Comparison of ENCODE assay signal across 25 cellular contexts in the genomic region with DNA sequence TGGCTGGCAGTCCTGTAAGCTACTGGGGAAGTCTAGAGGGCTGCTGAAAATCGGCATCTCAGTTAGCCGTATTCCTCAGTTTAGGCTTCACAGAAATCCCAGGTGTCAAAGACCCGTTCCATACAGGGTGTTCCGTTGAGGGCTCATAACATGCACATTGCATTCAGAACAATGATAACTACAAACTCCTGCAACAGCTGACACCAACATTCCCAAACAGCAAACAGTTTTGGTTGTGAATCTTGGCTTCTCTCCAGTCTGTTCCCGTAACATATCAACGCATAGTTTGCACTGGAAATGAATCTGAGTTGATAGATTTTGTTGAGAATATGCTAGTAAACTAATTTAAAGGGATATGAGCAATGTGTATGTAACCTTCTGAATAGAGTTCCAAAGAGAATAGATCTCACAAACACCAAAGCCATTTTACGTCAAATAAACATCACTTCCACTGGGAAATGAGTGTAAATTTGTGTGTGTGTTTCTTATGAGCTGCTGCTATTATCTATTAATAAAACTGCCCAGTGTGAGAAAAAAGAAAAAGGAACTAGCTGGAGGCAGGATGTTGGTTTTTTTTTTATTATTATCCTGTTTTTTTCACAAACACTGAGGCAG.
"Had no signal": no experiment of that assay in that cellular context is flagged by ENCODE, and none has a peak within 500 bp of the region (broad histone marks: within the 10 kb centered on the region; RNA-seq: fewer than 3 reads in every experiment).

No MANE protein-coding gene starts in this region.

- DNase-seq: activated CD4-positive, alpha-beta T cell treated with anti-CD3 and anti-CD28 coated beads for 1 hour; activated CD4-positive, alpha-beta T cell treated with anti-CD3 and anti-CD28 coated beads, Interleukin-2, amount 50 U/mL, for 1 hour; activated CD8-positive, alpha-beta T cell treated with anti-CD3 and anti-CD28 coated beads, Interleukin-2, amount 10 ng/mL, durations not matched to agents 7 days and 5 days; activated gamma-delta T cell; activated naive CD4-positive, alpha-beta T cell treated with anti-CD3 and anti-CD28 coated beads, Interleukin-2, amount 50 U/mL, for 16 hours; activated naive CD8-positive, alpha-beta T cell treated with anti-CD3 and anti-CD28 coated beads, Interleukin-2, amount 50 U/mL, for 24 hours; cerebellar nuclear complex; cortex of kidney; effector CD4-positive, alpha-beta T cell; foreskin melanocyte; glutamatergic neuron; hypothalamus; left cardiac atrium; naive thymus-derived CD4-positive, alpha-beta T cell; occipital lobe; sigmoid colon; stimulated activated CD4-positive, alpha-beta T cell treated with anti-CD3 and anti-CD28 coated beads, Interleukin-2, amount 100 ng/mL, for 48 hours; stimulated activated CD8-positive, alpha-beta memory T cell treated with anti-CD3 and anti-CD28 coated beads, Interleukin-4, amount 100 ng/mL, for 48 hours; stimulated activated naive B cell treated with anti-CD40 and anti-IgM and Interleukin-4, amounts not matched to agents 10 μg/mL and 1 μg/mL and 100 μg/mL, for 72 hours; testis had no signal

- H3K27me3 ChIP-seq: sigmoid colon, testis, vagina had no signal

- H3K9me3 ChIP-seq: sigmoid colon, testis, vagina had no signal

- H3K27ac ChIP-seq: sigmoid colon, testis, vagina had no signal

- H3K4me3 ChIP-seq: lung, sigmoid colon, testis, vagina had no signal

- FAIRE-seq: endometrium, islet of Langerhans, TTC549 had no signal

- H3K36me3 ChIP-seq: sigmoid colon, vagina had no signal

- ATAC-seq: activated CD8-positive, alpha-beta T cell treated with anti-CD3 and anti-CD28 coated beads, Interleukin-2, amount 10 ng/mL, durations not matched to agents 7 days and 5 days; activated naive CD8-positive, alpha-beta T cell treated with anti-CD3 and anti-CD28 coated beads, Interleukin-2, amount 50 U/mL, for 24 hours; left cardiac atrium; naive thymus-derived CD4-positive, alpha-beta T cell; stimulated activated naive B cell treated with anti-CD40 and anti-IgM and Interleukin-4, amounts not matched to agents 10 μg/mL and 1 μg/mL and 100 μg/mL, for 72 hours had no signal

- H3K4me1 ChIP-seq: testis had no signal
